8 cellular contexts compared by ENCODE assay signal in the genomic region with DNA sequence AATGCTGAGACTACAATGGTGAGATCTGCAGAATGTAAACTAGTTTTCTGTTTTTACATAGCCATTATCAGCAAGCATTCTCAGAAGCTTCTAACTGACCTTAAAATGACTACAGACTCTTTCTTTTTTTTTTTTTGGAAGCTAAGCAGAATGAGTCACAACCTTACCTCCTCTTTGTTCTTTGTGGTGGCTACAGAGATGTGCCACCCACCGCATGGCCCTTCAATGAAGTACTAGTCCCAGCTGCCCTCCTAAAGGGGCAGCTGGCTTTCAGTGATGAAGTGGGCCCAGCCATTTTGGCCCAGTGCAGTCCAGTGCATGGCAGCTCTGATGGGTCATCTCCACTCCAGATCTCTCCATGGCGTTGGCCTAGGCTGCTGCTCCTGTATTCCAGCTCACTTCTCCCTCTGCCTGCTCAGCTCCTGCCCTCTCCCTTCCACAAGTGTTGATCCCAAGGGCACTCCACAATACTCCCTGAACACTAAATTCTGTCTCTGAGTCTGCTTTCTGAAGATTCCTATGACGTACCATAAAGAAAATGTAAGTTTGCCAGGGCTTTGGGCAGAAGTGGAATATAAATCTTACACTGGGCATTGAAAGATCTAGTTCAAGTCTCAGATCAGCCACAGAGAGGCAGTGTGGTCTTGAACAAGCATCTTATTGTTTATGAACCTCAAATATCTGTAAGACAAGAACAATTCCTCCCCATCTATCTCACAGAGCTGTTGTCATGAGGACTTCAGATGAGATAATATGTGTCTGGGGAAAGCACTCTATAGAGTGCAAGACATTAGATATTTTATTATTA.
DNase-seq lines count a peak whose midpoint lies in the region; ATAC-seq, FAIRE-seq and TF ChIP-seq lines count a peak whose summit lies in the region.

No MANE protein-coding gene starts in this region.

- intact Hi-C loops in Panc1 (cut with micrococcal nuclease; ENCODE audit: unreplicated experiment) (no loop called here), prostate gland (cut with DNase I) (no loop called here)

- no peaks in the 10 kb centered on the region for H3K4me1 ChIP-seq in Panc1 (ENCODE audit: control insufficient read depth, insufficient read depth, low read length)
- peaks cover 17% of the 10 kb centered on the region for H3K4me1 ChIP-seq in cardiac muscle cell (ENCODE audit: low read depth)
- no peaks in the 10 kb centered on the region for H3K4me1 ChIP-seq in prostate gland (replicated peaks)

- H3K4me3 ChIP-seq in Panc1 (ENCODE audit: low read depth in 2 of 2, low read length in 2 of 2) (no peak overlapping the region), cardiac muscle cell (no peak overlapping the region), prostate gland (no peak overlapping the region)

- POLR2A ChIA-PET in Panc1 (lab: Charles Lee) = no interaction called here

- TF ChIP-seq POLR2A in prostate gland (IDR thresholded peaks at IDR 0.05) = no peak

- TF ChIP-seq CTCF in AG09319 (IDR thresholded peaks at IDR 0.05; ENCODE audit: low read depth, low read length) (peak; percentile 20), Panc1 (IDR thresholded peaks at IDR 0.05) (peak; percentile 18; the same call in 1 of the 2 replicates), cardiac muscle cell (IDR thresholded peaks at IDR 0.05; ENCODE audit: low read depth, low read length) (peak; percentile 24), prostate gland (IDR thresholded peaks at IDR 0.05) (no peak)

- ATAC-seq in GM18868 (IDR thresholded peaks at IDR 0.05; ENCODE audit: unreplicated experiment) = peak; percentile 67
- ATAC-seq in Panc1 = no peak
- no peak for ATAC-seq in HG03442 (IDR thresholded peaks at IDR 0.05; ENCODE audit: unreplicated experiment)
- ATAC-seq in HG03354 (IDR thresholded peaks at IDR 0.05; ENCODE audit: poor library complexity, severe bottlenecking, unreplicated experiment) = no peak

- WGBS in prostate gland = 91% methylated on average over 3 of the region's 3 CpGs

- no peak for FAIRE-seq in GM19239 (lab: Jason Lieb, UNC)

- no peaks in the 10 kb centered on the region for H3K9me3 ChIP-seq in Panc1 (ENCODE audit: control insufficient read depth, insufficient read depth, low read depth, low read length)
- no peaks in the 10 kb centered on the region for H3K9me3 ChIP-seq in cardiac muscle cell (ENCODE audit: low read depth)
- no peaks in the 10 kb centered on the region for H3K9me3 ChIP-seq in prostate gland

- no TSS peak for BruUV-seq in Panc1 (replicated peaks; lab: Mats Ljungman, UMichigan)

- H3K27ac ChIP-seq in Panc1 (ENCODE audit: low read length) (no peak overlapping the region), cardiac muscle cell (no peak overlapping the region), prostate gland (no peak overlapping the region)

- CTCF ChIA-PET in Panc1 (lab: Charles Lee) = no interaction called here

- no peaks in the 10 kb centered on the region for H3K27me3 ChIP-seq in Panc1 (ENCODE audit: control insufficient read depth, insufficient read depth, low read length)
- no peaks in the 10 kb centered on the region for H3K27me3 ChIP-seq in cardiac muscle cell
- no peaks in the 10 kb centered on the region for H3K27me3 ChIP-seq in prostate gland (replicated peaks; ENCODE audit: insufficient read depth)

- H3K36me3 ChIP-seq in Panc1 (ENCODE audit: control insufficient read depth, insufficient read depth, low read length) (no peaks in the 10 kb centered on the region), cardiac muscle cell (no peaks in the 10 kb centered on the region), prostate gland (no peaks in the 10 kb centered on the region)

- in situ Hi-C loops in Panc1 (cut with HindIII; ENCODE audit: low pct_unique_long_range_greater_than_20kb, low sequenced_read_pairs) = no loop called here

- DNase-seq in AG09319 (ENCODE audit: extremely low read depth, low read depth) (no peak), Panc1 (ENCODE audit: low read depth, low spot score) (no peak), cardiac muscle cell (ENCODE audit: low read depth in 1 of 2, low spot score in 1 of 2) (peak in 1 of 2 donors; percentile 52), prostate gland (ENCODE audit: low spot score) (no peak), GM19239 (ENCODE audit: insufficient read length, low spot score) (no peak)

Comparison
In these comparisons a context has a peak if more than half of its experiments do, and no peak if none do; other contexts are left out.
1. CTCF ChIP-seq: peak in AG09319 (single experiment), Panc1 (single experiment) and cardiac muscle cell (single experiment); none in prostate gland (0 of 4).